Comparison of ENCODE assay signal across 28 cellular contexts in genomic region chr12:129138776-129139175, GRCh38.
"Had no signal": no experiment of that assay in that cellular context is flagged by ENCODE, and none has a peak within 500 bp of the region (broad histone marks: within the 10 kb centered on the region; RNA-seq: fewer than 3 reads in every experiment).

No MANE protein-coding gene starts in this region.

- H3K27me3 ChIP-seq: stomach, suprapubic skin, testis, thyroid gland, tibial artery, tibial nerve, transverse colon, upper lobe of left lung, upper lobe of right lung, uterus, vagina had no signal

- H3K4me1 Mint-ChIP-seq: stimulated activated effector memory CD8-positive, alpha-beta T cell treated with anti-CD3 and anti-CD28 coated beads, Interleukin-12 subunit alpha, Interleukin-12 subunit beta, amount 100 ng/mL, for 72 hours; stimulated activated memory B cell treated with anti-CD40 and anti-IgM and Interleukin-4, amounts not matched to agents 10 μg/mL and 1 μg/mL and 100 μg/mL, for 72 hours; stimulated activated naive B cell treated with anti-CD40 and anti-IgM and Interleukin-4, amounts not matched to agents 10 μg/mL and 1 μg/mL and 100 μg/mL, for 72 hours; stimulated activated naive CD8-positive, alpha-beta T cell treated with anti-CD3 and anti-CD28 coated beads, Interleukin-15, amount 100 ng/mL, for 72 hours had no signal

- H3K9me3 Mint-ChIP-seq: stimulated activated effector memory CD8-positive, alpha-beta T cell treated with anti-CD3 and anti-CD28 coated beads, Interleukin-12 subunit alpha, Interleukin-12 subunit beta, amount 100 ng/mL, for 72 hours; stimulated activated memory B cell treated with anti-CD40 and anti-IgM and Interleukin-4, amounts not matched to agents 10 μg/mL and 1 μg/mL and 100 μg/mL, for 72 hours; stimulated activated naive B cell treated with anti-CD40 and anti-IgM and Interleukin-4, amounts not matched to agents 10 μg/mL and 1 μg/mL and 100 μg/mL, for 72 hours; stimulated activated naive CD8-positive, alpha-beta T cell treated with anti-CD3 and anti-CD28 coated beads, Interleukin-15, Interleukin-2, amounts not matched to agents 100 ng/mL and 50 ng/mL, for 24 hours; type B pancreatic cell had no signal

- DNase-seq: stimulated activated CD4-positive, alpha-beta T cell treated with anti-CD3 and anti-CD28 coated beads, Interleukin-2, amount 100 ng/mL, for 48 hours; stimulated activated CD4-positive, alpha-beta T cell treated with anti-CD3 and anti-CD28 coated beads, Interleukin-4, amount 100 ng/mL, for 1 hour; stimulated activated CD4-positive, alpha-beta T cell treated with anti-CD3 and anti-CD28 coated beads, Interleukin-4, amount 100 ng/mL, for 24 hours; stimulated activated CD4-positive, alpha-beta T cell treated with anti-CD3 and anti-CD28 coated beads, Interleukin-4, amount 100 ng/mL, for 4 hours; stimulated activated CD8-positive, alpha-beta memory T cell treated with anti-CD3 and anti-CD28 coated beads, Interleukin-4, amount 100 ng/mL, for 48 hours; stimulated activated naive B cell treated with anti-CD40 and anti-IgM and Interleukin-4, amounts not matched to agents 10 μg/mL and 1 μg/mL and 100 μg/mL, for 72 hours; stimulated activated naive CD4-positive, alpha-beta T cell; stimulated activated naive CD4-positive, alpha-beta T cell treated with Interleukin-2 at 50 U/mL for 16 hours; stimulated activated naive CD8-positive, alpha-beta T cell treated with anti-CD3 and anti-CD28 coated beads, Interleukin-15, amount 100 ng/mL, for 72 hours; stimulated activated naive CD8-positive, alpha-beta T cell treated with anti-CD3 and anti-CD28 coated beads, Interleukin-15, Interleukin-2, amounts not matched to agents 100 U/mL and 50 U/mL, for 24 hours; stomach; substantia nigra; testis; thyroid gland; tibial artery; transverse colon; trophoblast cell; upper lobe of left lung; upper lobe of right lung; uterus had no signal

- H3K4me3 Mint-ChIP-seq: stimulated activated effector memory CD8-positive, alpha-beta T cell treated with anti-CD3 and anti-CD28 coated beads, Interleukin-12 subunit alpha, Interleukin-12 subunit beta, amount 100 ng/mL, for 72 hours; stimulated activated memory B cell treated with anti-CD40 and anti-IgM and Interleukin-4, amounts not matched to agents 10 μg/mL and 1 μg/mL and 100 μg/mL, for 72 hours; stimulated activated naive B cell treated with anti-CD40 and anti-IgM and Interleukin-4, amounts not matched to agents 10 μg/mL and 1 μg/mL and 100 μg/mL, for 72 hours; stimulated activated naive CD8-positive, alpha-beta T cell treated with anti-CD3 and anti-CD28 coated beads, Interleukin-15, amount 100 ng/mL, for 72 hours; stimulated activated naive CD8-positive, alpha-beta T cell treated with anti-CD3 and anti-CD28 coated beads, Interleukin-15, Interleukin-2, amounts not matched to agents 100 ng/mL and 50 ng/mL, for 24 hours; type B pancreatic cell had no signal

- H3K9me3 ChIP-seq: stomach, suprapubic skin, testis, thoracic aorta, thyroid gland, tibial artery, transverse colon, upper lobe of left lung, upper lobe of right lung, uterus, vagina had no signal

- H3K4me1 ChIP-seq: stomach, suprapubic skin, testis, thyroid gland, tibial artery, tibial nerve, transverse colon, upper lobe of left lung, upper lobe of right lung, uterus, vagina had no signal

- H3K4me3 ChIP-seq: stomach, suprapubic skin, testis, thoracic aorta, thyroid gland, tibial artery, tibial nerve, transverse colon, upper lobe of left lung, upper lobe of right lung, uterus, vagina had no signal

- ATAC-seq: stimulated activated effector memory CD8-positive, alpha-beta T cell treated with anti-CD3 and anti-CD28 coated beads, Interleukin-12 subunit alpha, Interleukin-12 subunit beta, amount 100 ng/mL, for 72 hours; stimulated activated memory B cell treated with anti-CD40 and anti-IgM and Interleukin-4, amounts not matched to agents 10 μg/mL and 1 μg/mL and 100 μg/mL, for 72 hours; stimulated activated naive B cell treated with anti-CD40 and anti-IgM and Interleukin-4, amounts not matched to agents 10 μg/mL and 1 μg/mL and 100 μg/mL, for 72 hours; stimulated activated naive CD8-positive, alpha-beta T cell treated with anti-CD3 and anti-CD28 coated beads, Interleukin-15, amount 100 ng/mL, for 72 hours; stimulated activated naive CD8-positive, alpha-beta T cell treated with anti-CD3 and anti-CD28 coated beads, Interleukin-15, Interleukin-2, amounts not matched to agents 100 U/mL and 50 U/mL, for 24 hours; upper lobe of right lung had no signal

- H3K36me3 Mint-ChIP-seq: stimulated activated effector memory CD8-positive, alpha-beta T cell treated with anti-CD3 and anti-CD28 coated beads, Interleukin-12 subunit alpha, Interleukin-12 subunit beta, amount 100 ng/mL, for 72 hours; stimulated activated memory B cell treated with anti-CD40 and anti-IgM and Interleukin-4, amounts not matched to agents 10 μg/mL and 1 μg/mL and 100 μg/mL, for 72 hours; stimulated activated naive B cell treated with anti-CD40 and anti-IgM and Interleukin-4, amounts not matched to agents 10 μg/mL and 1 μg/mL and 100 μg/mL, for 72 hours; type B pancreatic cell had no signal

- H3K27ac ChIP-seq: stomach, suprapubic skin, testis, thoracic aorta, thyroid gland, tibial artery, tibial nerve, transverse colon, upper lobe of left lung, upper lobe of right lung, uterus, vagina had no signal

- H3K27ac Mint-ChIP-seq: stimulated activated effector memory CD8-positive, alpha-beta T cell treated with anti-CD3 and anti-CD28 coated beads, Interleukin-12 subunit alpha, Interleukin-12 subunit beta, amount 100 ng/mL, for 72 hours; stimulated activated memory B cell treated with anti-CD40 and anti-IgM and Interleukin-4, amounts not matched to agents 10 μg/mL and 1 μg/mL and 100 μg/mL, for 72 hours; stimulated activated naive B cell treated with anti-CD40 and anti-IgM and Interleukin-4, amounts not matched to agents 10 μg/mL and 1 μg/mL and 100 μg/mL, for 72 hours; stimulated activated naive CD8-positive, alpha-beta T cell treated with anti-CD3 and anti-CD28 coated beads, Interleukin-15, amount 100 ng/mL, for 72 hours; stimulated activated naive CD8-positive, alpha-beta T cell treated with anti-CD3 and anti-CD28 coated beads, Interleukin-15, Interleukin-2, amounts not matched to agents 100 ng/mL and 50 ng/mL, for 24 hours; type B pancreatic cell had no signal

- H3K27me3 Mint-ChIP-seq: stimulated activated naive CD8-positive, alpha-beta T cell treated with anti-CD3 and anti-CD28 coated beads, Interleukin-15, amount 100 ng/mL, for 72 hours; stimulated activated naive CD8-positive, alpha-beta T cell treated with anti-CD3 and anti-CD28 coated beads, Interleukin-15, Interleukin-2, amounts not matched to agents 100 ng/mL and 50 ng/mL, for 24 hours had no signal

- H3K36me3 ChIP-seq: stomach, suprapubic skin, thoracic aorta, thyroid gland, tibial artery, tibial nerve, transverse colon, upper lobe of left lung, upper lobe of right lung, uterus, vagina had no signal
